In the genomic region with DNA sequence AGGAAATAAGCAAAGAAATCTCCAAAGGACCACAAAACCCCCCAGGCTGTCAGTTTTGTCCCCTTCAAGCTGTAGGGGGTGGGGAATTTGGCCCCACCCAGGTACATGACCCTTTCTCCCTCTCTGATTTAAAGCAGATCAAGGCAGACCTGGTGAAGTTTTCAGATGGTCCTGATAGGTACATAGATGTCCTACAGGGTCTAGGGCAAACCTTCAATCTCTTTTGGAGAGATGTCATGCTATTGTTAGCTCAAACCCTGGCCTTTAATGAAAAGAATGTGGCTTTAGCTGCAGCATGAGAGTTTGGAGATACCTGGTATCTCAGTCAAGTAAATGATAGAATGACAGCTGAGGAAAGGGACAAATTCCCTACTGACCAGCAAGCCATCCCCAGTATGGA, we compare ENCODE assay signal across 2 cellular contexts.
A peak's percentile ranks its signal among the peaks of the same experiment; 100 is the strongest.
TF ChIP-seq lines count a peak whose summit lies in the region.

No MANE protein-coding gene starts in this region.

TF ChIP-seq in GM23338, 12 proteins besides CTCF, POLR2A, EP300 and RAD21:
- TF ChIP-seq, protein P1, sequence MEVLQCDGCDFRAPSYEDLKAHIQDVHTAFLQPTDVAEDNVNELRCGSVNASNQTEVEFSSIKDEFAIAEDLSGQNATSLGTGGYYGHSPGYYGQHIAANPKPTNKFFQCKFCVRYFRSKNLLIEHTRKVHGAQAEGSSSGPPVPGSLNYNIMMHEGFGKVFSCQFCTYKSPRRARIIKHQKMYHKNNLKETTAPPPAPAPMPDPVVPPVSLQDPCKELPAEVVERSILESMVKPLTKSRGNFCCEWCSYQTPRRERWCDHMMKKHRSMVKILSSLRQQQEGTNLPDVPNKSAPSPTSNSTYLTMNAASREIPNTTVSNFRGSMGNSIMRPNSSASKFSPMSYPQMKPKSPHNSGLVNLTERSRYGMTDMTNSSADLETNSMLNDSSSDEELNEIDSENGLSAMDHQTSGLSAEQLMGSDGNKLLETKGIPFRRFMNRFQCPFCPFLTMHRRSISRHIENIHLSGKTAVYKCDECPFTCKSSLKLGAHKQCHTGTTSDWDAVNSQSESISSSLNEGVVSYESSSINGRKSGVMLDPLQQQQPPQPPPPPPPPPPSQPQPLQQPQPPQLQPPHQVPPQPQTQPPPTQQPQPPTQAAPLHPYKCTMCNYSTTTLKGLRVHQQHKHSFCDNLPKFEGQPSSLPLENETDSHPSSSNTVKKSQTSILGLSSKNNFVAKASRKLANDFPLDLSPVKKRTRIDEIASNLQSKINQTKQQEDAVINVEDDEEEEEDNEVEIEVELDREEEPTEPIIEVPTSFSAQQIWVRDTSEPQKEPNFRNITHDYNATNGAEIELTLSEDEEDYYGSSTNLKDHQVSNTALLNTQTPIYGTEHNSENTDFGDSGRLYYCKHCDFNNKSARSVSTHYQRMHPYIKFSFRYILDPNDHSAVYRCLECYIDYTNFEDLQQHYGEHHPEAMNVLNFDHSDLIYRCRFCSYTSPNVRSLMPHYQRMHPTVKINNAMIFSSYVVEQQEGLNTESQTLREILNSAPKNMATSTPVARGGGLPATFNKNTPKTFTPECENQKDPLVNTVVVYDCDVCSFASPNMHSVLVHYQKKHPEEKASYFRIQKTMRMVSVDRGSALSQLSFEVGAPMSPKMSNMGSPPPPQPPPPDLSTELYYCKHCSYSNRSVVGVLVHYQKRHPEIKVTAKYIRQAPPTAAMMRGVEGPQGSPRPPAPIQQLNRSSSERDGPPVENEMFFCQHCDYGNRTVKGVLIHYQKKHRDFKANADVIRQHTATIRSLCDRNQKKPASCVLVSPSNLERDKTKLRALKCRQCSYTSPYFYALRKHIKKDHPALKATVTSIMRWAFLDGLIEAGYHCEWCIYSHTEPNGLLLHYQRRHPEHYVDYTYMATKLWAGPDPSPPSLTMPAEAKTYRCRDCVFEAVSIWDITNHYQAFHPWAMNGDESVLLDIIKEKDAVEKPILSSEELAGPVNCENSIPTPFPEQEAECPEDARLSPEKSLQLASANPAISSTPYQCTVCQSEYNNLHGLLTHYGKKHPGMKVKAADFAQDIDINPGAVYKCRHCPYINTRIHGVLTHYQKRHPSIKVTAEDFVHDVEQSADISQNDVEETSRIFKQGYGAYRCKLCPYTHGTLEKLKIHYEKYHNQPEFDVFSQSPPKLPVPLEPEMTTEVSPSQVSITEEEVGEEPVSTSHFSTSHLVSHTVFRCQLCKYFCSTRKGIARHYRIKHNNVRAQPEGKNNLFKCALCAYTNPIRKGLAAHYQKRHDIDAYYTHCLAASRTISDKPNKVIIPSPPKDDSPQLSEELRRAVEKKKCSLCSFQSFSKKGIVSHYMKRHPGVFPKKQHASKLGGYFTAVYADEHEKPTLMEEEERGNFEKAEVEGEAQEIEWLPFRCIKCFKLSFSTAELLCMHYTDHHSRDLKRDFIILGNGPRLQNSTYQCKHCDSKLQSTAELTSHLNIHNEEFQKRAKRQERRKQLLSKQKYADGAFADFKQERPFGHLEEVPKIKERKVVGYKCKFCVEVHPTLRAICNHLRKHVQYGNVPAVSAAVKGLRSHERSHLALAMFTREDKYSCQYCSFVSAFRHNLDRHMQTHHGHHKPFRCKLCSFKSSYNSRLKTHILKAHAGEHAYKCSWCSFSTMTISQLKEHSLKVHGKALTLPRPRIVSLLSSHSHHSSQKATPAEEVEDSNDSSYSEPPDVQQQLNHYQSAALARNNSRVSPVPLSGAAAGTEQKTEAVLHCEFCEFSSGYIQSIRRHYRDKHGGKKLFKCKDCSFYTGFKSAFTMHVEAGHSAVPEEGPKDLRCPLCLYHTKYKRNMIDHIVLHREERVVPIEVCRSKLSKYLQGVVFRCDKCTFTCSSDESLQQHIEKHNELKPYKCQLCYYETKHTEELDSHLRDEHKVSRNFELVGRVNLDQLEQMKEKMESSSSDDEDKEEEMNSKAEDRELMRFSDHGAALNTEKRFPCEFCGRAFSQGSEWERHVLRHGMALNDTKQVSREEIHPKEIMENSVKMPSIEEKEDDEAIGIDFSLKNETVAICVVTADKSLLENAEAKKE (CRISPR knock-in tag; IDR thresholded peaks at IDR 0.05) = peak; percentile 91

TF ChIP-seq in H1, 55 proteins besides CTCF, POLR2A, EP300 and RAD21:
- 0 out of 4 replicates have a peak, but pooled peaks of 1 of the 2 experiments have one; percentile 37 for TF ChIP-seq HDAC2 (IDR thresholded peaks at IDR 0.05; ENCODE audit: borderline replicate concordance in 1 of 2, low read depth in 2 of 2, low read length in 2 of 2)
TF ChIP-seq in H1: peak in this region for 1; not testable (repeated sequence) for 54.
